10 cellular contexts compared by ENCODE assay signal in the genomic region with DNA sequence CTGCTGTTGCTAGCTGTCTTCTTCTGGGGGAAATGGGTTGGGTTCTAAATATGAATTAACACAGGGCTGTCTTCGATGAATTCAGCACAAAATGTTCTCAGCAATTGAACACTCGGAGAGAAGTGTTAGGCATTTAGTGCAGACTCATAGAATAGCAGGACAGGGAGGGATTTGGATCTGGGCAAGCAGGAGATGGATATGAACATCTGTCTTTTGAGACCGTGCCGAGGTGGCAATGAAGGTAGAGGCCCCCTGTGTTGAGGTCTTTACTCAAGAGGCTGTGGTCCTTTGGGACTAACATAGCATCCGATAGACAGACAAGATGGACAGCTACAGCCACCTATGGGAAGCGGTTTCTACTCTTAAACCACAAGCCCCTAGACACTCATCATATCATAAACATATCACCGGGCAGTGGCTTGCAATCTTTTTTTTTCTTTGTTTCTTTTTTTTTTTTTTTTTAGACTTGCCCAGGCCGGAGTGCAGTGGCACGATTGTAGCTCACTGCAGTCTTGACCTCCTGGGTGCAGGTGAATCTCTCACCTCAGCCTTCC. TPM values are rescaled to one million over a fixed set of nuclear protein-coding genes. Genes with fewer than 3 reads are reported as not detected.
DNase-seq lines count a peak whose midpoint lies in the region; ATAC-seq and TF ChIP-seq lines count a peak whose summit lies in the region.
"Had no signal": no experiment of that assay in that cellular context is flagged by ENCODE, and none has a peak within 500 bp of the region (broad histone marks: within the 10 kb centered on the region; RNA-seq: fewer than 3 reads in every experiment).

No MANE protein-coding gene starts in this region.

- H3K27ac ChIP-seq in ACC112 (ENCODE audit: low read depth, low read length): peak overlapping the region; percentile 70
- peak overlapping the region; percentile 11 for H3K27ac ChIP-seq in VCaP
- peak overlapping the region; percentile 76 for H3K27ac ChIP-seq in lower lobe of right lung
- H3K27ac ChIP-seq: neutrophil had no signal

- H3K27me3 ChIP-seq in ACC112 (ENCODE audit: insufficient read depth, low read length): no peaks in the 10 kb centered on the region
- no peaks in the 10 kb centered on the region for H3K27me3 ChIP-seq in lower lobe of right lung (ENCODE audit: low read depth)

- H2AFZ ChIP-seq in ACC112 (ENCODE audit: low read length, unreplicated experiment): no peak overlapping the region

- H3K9me3 ChIP-seq in lower lobe of right lung: no peaks in the 10 kb centered on the region
- H3K9me3 ChIP-seq: neutrophil had no signal

- TF ChIP-seq CTCF in VCaP (conservative IDR thresholded peaks at IDR 0.05) (no peak), lower lobe of right lung (IDR thresholded peaks at IDR 0.05) (no peak)

- H3K36me3 ChIP-seq in ACC112 (ENCODE audit: insufficient read depth, low read length) (peaks cover 16% of the 10 kb centered on the region; the same call in 1 of the 2 replicates), lower lobe of right lung (no peaks in the 10 kb centered on the region)
- H3K36me3 ChIP-seq: neutrophil had no signal

- ATAC-seq in GM21619 (IDR thresholded peaks at IDR 0.05; ENCODE audit: unreplicated experiment): peak; percentile 27
- no peak for ATAC-seq in lower lobe of right lung
- ATAC-seq: HCT116 had no signal

- peaks cover 96% of the 10 kb centered on the region for H3K79me2 ChIP-seq in ACC112 (ENCODE audit: control insufficient read depth, insufficient read depth, low read length, unreplicated experiment)

- intact Hi-C loops in lower lobe of right lung (cut with DNase I): no loop called here

- DNase-seq in lower lobe of right lung: no peak
- DNase-seq in anterior cingulate cortex (lab: John Stamatoyannopoulos, UW): no peak
- DNase-seq in COLO829 (ENCODE audit: low spot score): no peak
- no peak for DNase-seq in GOT3 (lab: John Stamatoyannopoulos, UW)
- no peak for DNase-seq in D341Med (ENCODE audit: low spot score)

- peaks cover 67% of the 10 kb centered on the region for H3K4me1 ChIP-seq in ACC112 (ENCODE audit: control insufficient read depth, insufficient read depth, low read length, unreplicated experiment)
- H3K4me1 ChIP-seq in lower lobe of right lung: peaks cover 83% of the 10 kb centered on the region

- peak overlapping the region; percentile 63 for H3K4me3 ChIP-seq in ACC112 (ENCODE audit: low read depth, low read length)
- H3K4me3 ChIP-seq in lower lobe of right lung: peak overlapping the region; percentile 22

RNA-seq across cellular contexts. Expression of a gene that starts 6.7 kb away (rescaled TPM):
- 249 TPM for total RNA-seq in lower lobe of right lung

RNA-seq across cellular contexts. Expression of a gene that starts 54.0 kb away (rescaled TPM):
- total RNA-seq in lower lobe of right lung: 0.41 TPM

Comparison
In these comparisons a context has a peak if more than half of its experiments do, and no peak if none do; other contexts are left out.
1. H3K27ac ChIP-seq: peak in every context shown above with its lines; median percentile 76 in lower lobe of right lung; 70 in ACC112; 11 in VCaP.